26 cellular contexts compared by ENCODE assay signal in genomic region chr5:135349441-135349840, GRCh38.
"Had no signal": no experiment of that assay in that cellular context is flagged by ENCODE, and none has a peak within 500 bp of the region (broad histone marks: within the 10 kb centered on the region; RNA-seq: fewer than 3 reads in every experiment).

No MANE protein-coding gene starts in this region.

- DNase-seq: activated CD4-positive, alpha-beta memory T cell treated with anti-CD3 and anti-CD28 coated beads for 36 hours; activated CD4-positive, alpha-beta T cell treated with anti-CD3 and anti-CD28 coated beads, Interleukin-2, amount 10 ng/mL, durations not matched to agents 7 days and 5 days; activated CD4-positive, CD25-positive, alpha-beta regulatory T cell; activated effector memory CD4-positive, alpha-beta T cell treated with anti-CD3 and anti-CD28 coated beads, Interleukin-2, amount 50 U/mL, for 16 hours; activated naive CD4-positive, alpha-beta T cell treated with anti-CD3 and anti-CD28 coated beads for 36 hours; activated naive CD8-positive, alpha-beta T cell treated with anti-CD3 and anti-CD28 coated beads for 36 hours; activated T-cell treated with anti-CD3 and anti-CD28 coated beads, Interleukin-2, amount 50 U/mL, for 72 hours; adrenal gland; anterior cingulate cortex; MM.1S; NCI-H1105; NCI-H1436; NCI-H1694 treated with DMSO at 0.1 percent for 48 hours; NCI-H2029 treated with DMSO at 0.1 percent for 48 hours; NCI-H345; NCI-H510A; NCI-H526 treated with DMSO at 0.1 percent for 48 hours; NCI-H82; NK-92 treated with Interleukin-12 subunit alpha and Interleukin-12 subunit beta, amount 100 ng/mL, for 24 hours; OCI-M1; RPMI8226; T-cell had no signal

- H3K27me3 Mint-ChIP-seq: activated CD4-positive, alpha-beta memory T cell treated with anti-CD3 and anti-CD28 coated beads for 36 hours; activated CD4-positive, alpha-beta T cell treated with anti-CD3 and anti-CD28 coated beads, Interleukin-2, amount 10 ng/mL, durations not matched to agents 7 days and 5 days; activated naive CD8-positive, alpha-beta T cell treated with anti-CD3 and anti-CD28 coated beads for 36 hours; T-cell had no signal

- H3K4me1 Mint-ChIP-seq: activated CD4-positive, alpha-beta T cell treated with anti-CD3 and anti-CD28 coated beads, Interleukin-2, amount 10 ng/mL, durations not matched to agents 7 days and 5 days; activated naive CD8-positive, alpha-beta T cell treated with anti-CD3 and anti-CD28 coated beads for 36 hours had no signal

- H3K9me3 Mint-ChIP-seq: activated CD4-positive, alpha-beta memory T cell treated with anti-CD3 and anti-CD28 coated beads for 36 hours; activated CD4-positive, alpha-beta T cell treated with anti-CD3 and anti-CD28 coated beads, Interleukin-2, amount 10 ng/mL, durations not matched to agents 7 days and 5 days; activated naive CD4-positive, alpha-beta T cell treated with anti-CD3 and anti-CD28 coated beads for 36 hours; activated naive CD8-positive, alpha-beta T cell treated with anti-CD3 and anti-CD28 coated beads for 36 hours; activated T-cell treated with anti-CD3 and anti-CD28 coated beads, Interleukin-2, amount 50 U/mL, for 72 hours; T-cell had no signal

- ATAC-seq: activated T-cell treated with anti-CD3 and anti-CD28 coated beads, Interleukin-2, amount 50 U/mL, for 72 hours; Panc1; Right ventricle myocardium inferior; T-cell had no signal

- H3K27ac Mint-ChIP-seq: activated CD4-positive, alpha-beta memory T cell treated with anti-CD3 and anti-CD28 coated beads for 36 hours; activated CD4-positive, alpha-beta T cell treated with anti-CD3 and anti-CD28 coated beads, Interleukin-2, amount 10 ng/mL, durations not matched to agents 7 days and 5 days; activated naive CD4-positive, alpha-beta T cell treated with anti-CD3 and anti-CD28 coated beads for 36 hours; activated naive CD8-positive, alpha-beta T cell treated with anti-CD3 and anti-CD28 coated beads for 36 hours; activated T-cell treated with anti-CD3 and anti-CD28 coated beads, Interleukin-2, amount 50 U/mL, for 72 hours had no signal

- H3K4me3 Mint-ChIP-seq: activated CD4-positive, alpha-beta memory T cell treated with anti-CD3 and anti-CD28 coated beads for 36 hours; activated CD4-positive, alpha-beta T cell treated with anti-CD3 and anti-CD28 coated beads, Interleukin-2, amount 10 ng/mL, durations not matched to agents 7 days and 5 days; activated naive CD4-positive, alpha-beta T cell treated with anti-CD3 and anti-CD28 coated beads for 36 hours; activated naive CD8-positive, alpha-beta T cell treated with anti-CD3 and anti-CD28 coated beads for 36 hours; activated T-cell treated with anti-CD3 and anti-CD28 coated beads, Interleukin-2, amount 50 U/mL, for 72 hours; T-cell had no signal

- H3K9me3 ChIP-seq: adrenal gland had no signal

- H3K27me3 ChIP-seq: adrenal gland had no signal

- H3K27ac ChIP-seq: adrenal gland, SK-N-MC, VCaP had no signal

- H3K4me3 ChIP-seq: adrenal gland, SK-N-MC had no signal
